ENCODE assay signal across 8 cellular contexts in the genomic region with DNA sequence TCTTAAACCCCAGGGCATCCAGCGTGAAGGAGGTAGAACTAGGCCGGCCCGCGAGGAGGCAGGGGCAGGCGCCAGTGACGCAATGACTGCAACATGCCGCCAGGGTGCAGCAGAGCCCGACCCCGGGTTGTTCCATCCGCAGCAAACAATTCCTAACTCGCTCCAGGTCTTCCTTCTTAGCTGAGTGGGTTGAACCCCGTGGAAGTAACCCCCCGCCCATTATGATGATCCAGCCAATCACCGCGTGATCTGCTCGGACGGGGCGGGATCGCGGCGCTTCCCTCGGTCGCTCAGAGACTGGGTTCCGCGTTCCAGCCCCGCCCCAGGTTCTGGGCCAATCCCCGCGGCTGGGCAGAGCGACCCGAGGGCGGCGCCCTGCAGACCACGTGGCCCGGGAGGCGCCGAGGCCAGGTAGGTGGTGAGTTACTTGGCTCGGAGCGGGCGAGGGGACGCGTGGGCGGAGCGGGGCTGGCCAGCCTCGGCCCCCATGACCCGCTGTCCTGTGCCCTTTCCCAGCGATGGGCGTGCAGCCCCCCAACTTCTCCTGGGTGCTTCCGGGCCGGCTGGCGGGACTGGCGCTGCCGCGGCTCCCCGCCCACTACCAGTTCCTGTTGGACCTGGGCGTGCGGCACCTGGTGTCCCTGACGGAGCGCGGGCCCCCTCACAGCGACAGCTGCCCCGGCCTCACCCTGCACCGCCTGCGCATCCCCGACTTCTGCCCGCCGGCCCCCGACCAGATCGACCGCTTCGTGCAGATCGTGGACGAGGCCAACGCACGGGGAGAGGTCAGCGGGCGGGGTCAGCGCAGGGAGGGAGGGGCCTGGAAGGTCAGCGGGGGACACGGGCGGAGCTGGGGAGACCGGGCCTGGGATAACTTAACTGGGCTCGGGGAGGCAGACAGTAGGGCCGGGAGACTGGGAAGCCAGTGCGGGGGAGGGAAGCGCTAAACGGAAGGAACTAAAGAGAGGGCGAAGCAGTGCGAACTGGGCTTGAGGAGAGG. TPM values are rescaled to one million over a fixed set of nuclear protein-coding genes. Genes with fewer than 3 reads are reported as not detected.
A peak's percentile ranks its signal among the peaks of the same experiment; 100 is the strongest.
DNase-seq lines count a peak whose midpoint lies in the region; ATAC-seq and TF ChIP-seq lines count a peak whose summit lies in the region.

A gene (plus strand): TSS at position 380 of the 1,000 bp plus-strand sequence. CDS start 139 bp downstream, at position 519.

- TF ChIP-seq POLR2A in tibial nerve (IDR thresholded peaks at IDR 0.05), result peak; percentile 48 to 77

- TF ChIP-seq CTCF in GM12864 (IDR thresholded peaks at IDR 0.05; ENCODE audit: low read depth, low read length, missing control alignments) (peak; percentile 85), parathyroid adenoma (IDR thresholded peaks at IDR 0.05) (peak; percentile 88), tibial nerve (IDR thresholded peaks at IDR 0.05) (peak; percentile 88 to 98 (median 96))

- H3K9ac ChIP-seq in adipocyte (ENCODE audit: low read length), result peak within 1 kb of the TSS; percentile 82
- no peak within 1 kb of the TSS for H3K9ac ChIP-seq in parathyroid adenoma

- DNase-seq in GM12864 (ENCODE audit: low read depth), result peak; percentile 50
- DNase-seq in NCI-H1105 treated with DMSO at 0.1 percent for 48 hours (lab: John Stamatoyannopoulos, UW), result peak; percentile 98
- peak; percentile 94 for DNase-seq in T follicular helper cell (ENCODE audit: low read depth)
- DNase-seq in adipocyte (ENCODE audit: low read depth), result peak; percentile 99
- peak; percentile 99 for DNase-seq in Right ventricle myocardium superior
- DNase-seq in tibial nerve (ENCODE audit: low spot score in 2 of 2), result peak; percentile 94 to 96

- H3K79me2 ChIP-seq in parathyroid adenoma, result no peaks in the 10 kb centered on the region

- peak within 1 kb of the TSS; percentile 87 for H2AFZ ChIP-seq in parathyroid adenoma

- H3K27ac ChIP-seq in parathyroid adenoma, result peak within 1 kb of the TSS; percentile 72
- H3K27ac ChIP-seq in tibial nerve, result peak within 1 kb of the TSS; percentile 75 to 90 (median 81)

- peaks cover 19% of the 10 kb centered on the region for H3K4me1 ChIP-seq in adipocyte (ENCODE audit: control insufficient read depth, insufficient read depth, low read length)
- H3K4me1 ChIP-seq in parathyroid adenoma, result no peaks in the 10 kb centered on the region
- peaks cover 0 to 23% (median 9%) of the 10 kb centered on the region in 4 donors for H3K4me1 ChIP-seq in tibial nerve

- peak within 1 kb of the TSS; percentile 59 for H3K4me2 ChIP-seq in parathyroid adenoma (ENCODE audit: low read length)

- H3K9me3 ChIP-seq in adipocyte (ENCODE audit: control insufficient read depth, low read length) (peaks cover 5% of the 10 kb centered on the region), parathyroid adenoma (ENCODE audit: control insufficient read depth, low read length) (no peaks in the 10 kb centered on the region), tibial nerve (no peaks in the 10 kb centered on the region)

- TF ChIP-seq EP300 in tibial nerve (IDR thresholded peaks at IDR 0.05), result peak; percentile 85 to 93

- H3K27me3 ChIP-seq in adipocyte (replicated peaks; ENCODE audit: control insufficient read depth, insufficient read depth, low read length) (no peaks in the 10 kb centered on the region), parathyroid adenoma (ENCODE audit: control insufficient read depth, insufficient read depth, low read length) (no peaks in the 10 kb centered on the region), tibial nerve (no peaks in the 10 kb centered on the region)

- H3K4me3 ChIP-seq in GM12864 (ENCODE audit: low read depth, low read length) (peak within 1 kb of the TSS; percentile 50), adipocyte (ENCODE audit: low read length) (peak within 1 kb of the TSS; percentile 88), parathyroid adenoma (ENCODE audit: low read depth, low read length) (peak within 1 kb of the TSS; percentile 78), tibial nerve (peak within 1 kb of the TSS; percentile 69 to 91 (median 86))

- WGBS in tibial nerve, 2 donors, result 1% methylated on average over 43 to 87 of the region's 88 CpGs

- ATAC-seq in HG02610 (IDR thresholded peaks at IDR 0.05; ENCODE audit: unreplicated experiment), result peak; percentile 100
- peak; percentile 99 for ATAC-seq in Right ventricle myocardium superior (ENCODE audit: poor library complexity)

- intact Hi-C loops in Right ventricle myocardium superior (cut with DNase I), result loop anchor here (5.0 kb wide), 1 partner anchor 111 kb away; no protein-coding TSS in a partner anchor

- no peaks in the 10 kb centered on the region for H3K36me3 ChIP-seq in adipocyte (ENCODE audit: control insufficient read depth, insufficient read depth, low read length, severe bottlenecking)
- no peaks in the 10 kb centered on the region for H3K36me3 ChIP-seq in parathyroid adenoma (ENCODE audit: control insufficient read depth, insufficient read depth, low read length)
- H3K36me3 ChIP-seq in tibial nerve, result peaks cover 0 to 11% (median 0%) of the 10 kb centered on the region in 3 donors

RNA-seq across cellular contexts. Expression of the gene that starts here (rescaled TPM):
- total RNA-seq in Right ventricle myocardium superior, result 15.5 TPM
- total RNA-seq in tibial nerve, result 100 to 1,000 TPM; 114 to 162 (median 123) TPM

Comparison
In these comparisons a context has a peak if more than half of its experiments do, and no peak if none do; other contexts are left out.
1. Peak in every context shown above with its lines: DNase-seq, ATAC-seq, H3K4me3 ChIP-seq and H3K27ac ChIP-seq.